ENCODE assay signal across 23 cellular contexts in the genomic region with DNA sequence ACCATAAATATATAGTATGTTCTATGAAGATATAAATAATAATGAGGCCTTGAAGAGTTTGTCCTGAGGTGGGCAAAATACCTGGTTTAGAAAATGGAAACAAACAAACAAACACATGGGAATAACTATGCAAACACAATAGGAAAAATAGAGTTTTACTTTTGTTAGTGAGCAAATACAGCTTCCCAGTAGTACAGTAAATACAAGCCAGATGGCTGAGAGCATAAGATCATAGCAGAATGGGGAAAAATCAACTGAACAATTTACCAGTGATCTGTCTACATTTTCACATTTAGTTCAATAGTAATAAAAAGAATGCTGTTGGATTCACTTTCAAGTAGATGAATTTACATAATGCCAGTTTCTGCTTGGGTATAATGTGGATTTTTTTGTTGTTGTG. TPM values are rescaled to one million over a fixed set of nuclear protein-coding genes. Genes with fewer than 3 reads are reported as not detected.
DNase-seq lines count a peak whose midpoint lies in the region; ATAC-seq lines count a peak whose summit lies in the region.
"Had no signal": no experiment of that assay in that cellular context is flagged by ENCODE, and none has a peak within 500 bp of the region (broad histone marks: within the 10 kb centered on the region; RNA-seq: fewer than 3 reads in every experiment).

No MANE protein-coding gene starts in this region.

- no peaks in the 10 kb centered on the region for H3K36me3 ChIP-seq in CD4-positive, alpha-beta memory T cell (ENCODE audit: insufficient read depth, low read length)
- H3K36me3 ChIP-seq: colonic mucosa had no signal

- H3K9me3 Mint-ChIP-seq in activated CD4-positive, alpha-beta memory T cell treated with anti-CD3 and anti-CD28 coated beads for 36 hours, result peaks cover 29% of the 10 kb centered on the region
- peaks cover 17% of the 10 kb centered on the region for H3K9me3 Mint-ChIP-seq in activated CD4-positive, alpha-beta memory T cell treated with anti-CD3 and anti-CD28 coated beads, Interleukin-2, amount 10 ng/mL, durations not matched to agents 7 days and 5 days
- H3K9me3 Mint-ChIP-seq in CD4-positive, alpha-beta memory T cell, result peaks cover 0 to 12% (median 7%) of the 10 kb centered on the region in 8 donors
- peaks cover 24% of the 10 kb centered on the region for H3K9me3 Mint-ChIP-seq in activated naive CD8-positive, alpha-beta T cell treated with anti-CD3 and anti-CD28 coated beads for 36 hours
- peaks cover 7% of the 10 kb centered on the region for H3K9me3 Mint-ChIP-seq in natural killer cell treated with Interleukin-12 subunit alpha and Interleukin-12 subunit beta and Interleukin-15 and Interleukin-18, amount 100 ng/mL, for 72 hours

- intact Hi-C loops in activated CD4-positive, alpha-beta memory T cell treated with anti-CD3 and anti-CD28 coated beads for 36 hours (cut with micrococcal nuclease), result loop anchor here (2.0 kb wide), 1 partner anchor 14 kb away; no protein-coding TSS in a partner anchor
- intact Hi-C loops in CD4-positive, alpha-beta memory T cell (cut with micrococcal nuclease), result no loop called here

- H3K27ac Mint-ChIP-seq in activated CD4-positive, alpha-beta memory T cell treated with anti-CD3 and anti-CD28 coated beads for 36 hours, result peak overlapping the region; percentile 21
- no peak overlapping the region for H3K27ac Mint-ChIP-seq in activated CD4-positive, alpha-beta memory T cell treated with anti-CD3 and anti-CD28 coated beads, Interleukin-2, amount 10 ng/mL, durations not matched to agents 7 days and 5 days
- peak overlapping the region in 6 of 7 donors; percentile 2 to 86 (median 70) for H3K27ac Mint-ChIP-seq in CD4-positive, alpha-beta memory T cell
- peak overlapping the region; percentile 72 for H3K27ac Mint-ChIP-seq in activated naive CD8-positive, alpha-beta T cell treated with anti-CD3 and anti-CD28 coated beads for 36 hours
- H3K27ac Mint-ChIP-seq in natural killer cell treated with Interleukin-12 subunit alpha and Interleukin-12 subunit beta and Interleukin-15 and Interleukin-18, amount 100 ng/mL, for 72 hours, result peak overlapping the region; percentile 31 to 35
- H3K27ac Mint-ChIP-seq: activated T-helper 2 cell treated with anti-CD3 and anti-CD28 coated beads, Interferon-gamma antibody, Interleukin-2, Interleukin-4, amounts not matched to agents 10 μg/mL and 5 μg/mL and 100 μg/mL, durations not matched to agents 14 hours and 24 hours and 36 hours; HFFc6 had no signal

- no peaks in the 10 kb centered on the region for H3K27me3 Mint-ChIP-seq in activated CD4-positive, alpha-beta memory T cell treated with anti-CD3 and anti-CD28 coated beads for 36 hours
- H3K27me3 Mint-ChIP-seq in activated CD4-positive, alpha-beta memory T cell treated with anti-CD3 and anti-CD28 coated beads, Interleukin-2, amount 10 ng/mL, durations not matched to agents 7 days and 5 days, result no peaks in the 10 kb centered on the region
- no peaks in the 10 kb centered on the region for H3K27me3 Mint-ChIP-seq in CD4-positive, alpha-beta memory T cell
- H3K27me3 Mint-ChIP-seq in activated naive CD8-positive, alpha-beta T cell treated with anti-CD3 and anti-CD28 coated beads for 36 hours, result no peaks in the 10 kb centered on the region
- H3K27me3 Mint-ChIP-seq in natural killer cell treated with Interleukin-12 subunit alpha and Interleukin-12 subunit beta and Interleukin-15 and Interleukin-18, amount 100 ng/mL, for 72 hours, result no peaks in the 10 kb centered on the region
- H3K27me3 Mint-ChIP-seq: effector memory CD8-positive, alpha-beta T cell; IgD-negative memory B cell had no signal

- no peak overlapping the region for H3K27ac ChIP-seq in CD4-positive, alpha-beta memory T cell (ENCODE audit: low read depth, low read length)
- H3K27ac ChIP-seq: C4-2B, colonic mucosa, GM23248 had no signal

- no peak overlapping the region for H3K4me3 Mint-ChIP-seq in activated CD4-positive, alpha-beta memory T cell treated with anti-CD3 and anti-CD28 coated beads for 36 hours
- no peak overlapping the region for H3K4me3 Mint-ChIP-seq in activated CD4-positive, alpha-beta memory T cell treated with anti-CD3 and anti-CD28 coated beads, Interleukin-2, amount 10 ng/mL, durations not matched to agents 7 days and 5 days
- peak overlapping the region in 2 of 8 donors; percentile 41 to 62 for H3K4me3 Mint-ChIP-seq in CD4-positive, alpha-beta memory T cell
- H3K4me3 Mint-ChIP-seq in activated naive CD8-positive, alpha-beta T cell treated with anti-CD3 and anti-CD28 coated beads for 36 hours, result no peak overlapping the region
- H3K4me3 Mint-ChIP-seq in natural killer cell treated with Interleukin-12 subunit alpha and Interleukin-12 subunit beta and Interleukin-15 and Interleukin-18, amount 100 ng/mL, for 72 hours, result no peak overlapping the region
- H3K4me3 Mint-ChIP-seq: effector memory CD8-positive, alpha-beta T cell; HFFc6; IgD-negative memory B cell had no signal

- H3K4me3 ChIP-seq in CD4-positive, alpha-beta memory T cell (ENCODE audit: low read length in 2 of 2), result no peak overlapping the region
- H3K4me3 ChIP-seq: colonic mucosa, GM23248 had no signal

- peaks cover 0 to 3% of the 10 kb centered on the region in 2 donors for H3K9me3 ChIP-seq in CD4-positive, alpha-beta memory T cell (ENCODE audit: control insufficient read depth in 1 of 2, low read length in 2 of 2)
- H3K9me3 ChIP-seq: colonic mucosa had no signal

- no peak for DNase-seq in activated CD4-positive, alpha-beta memory T cell treated with anti-CD3 and anti-CD28 coated beads for 36 hours
- no peak for DNase-seq in activated CD4-positive, alpha-beta memory T cell treated with anti-CD3 and anti-CD28 coated beads, Interleukin-2, amount 10 ng/mL, durations not matched to agents 7 days and 5 days
- no peak for DNase-seq in CD4-positive, alpha-beta memory T cell
- no peak for DNase-seq in activated naive CD8-positive, alpha-beta T cell treated with anti-CD3 and anti-CD28 coated beads for 36 hours
- DNase-seq in natural killer cell treated with Interleukin-12 subunit alpha and Interleukin-12 subunit beta and Interleukin-15 and Interleukin-18, amount 100 ng/mL, for 72 hours (ENCODE audit: low spot score), result no peak
- no peak for DNase-seq in T-helper 1 cell
- no peak for DNase-seq in OCI-M1 (lab: John Stamatoyannopoulos, UW)
- no peak for DNase-seq in activated effector memory CD4-positive, alpha-beta T cell treated with Interleukin-2 at 50 U/mL for 16 hours
- DNase-seq: activated CD4-positive, CD25-positive, alpha-beta regulatory T cell treated with anti-CD3 and anti-CD28 coated beads, Interleukin-2, amount 50 U/mL, for 72 hours; amniotic stem cell; colonic mucosa; effector memory CD8-positive, alpha-beta T cell; GDM1; GM23248; HFFc6; mesenchymal stem cell; NCI-H1092 treated with DMSO at 0.1 percent for 48 hours; NCI-H187 treated with DMSO at 0.1 percent for 48 hours; PC-3 had no signal

- peaks cover 71% of the 10 kb centered on the region for H3K4me1 ChIP-seq in CD4-positive, alpha-beta memory T cell (ENCODE audit: insufficient read depth, low read length)

- CTCF ChIA-PET in activated CD4-positive, alpha-beta memory T cell treated with anti-CD3 and anti-CD28 coated beads for 36 hours (lab: Charles Lee), result interaction anchor here (0.9 to 1.6 kb wide), 4 partner anchors 8 to 75 kb away, joined by 3 to 4 read pairs (median 3); no protein-coding TSS in a partner anchor
- CTCF ChIA-PET in activated CD4-positive, alpha-beta memory T cell treated with anti-CD3 and anti-CD28 coated beads, Interleukin-2, amount 10 ng/mL, durations not matched to agents 7 days and 5 days (lab: Charles Lee), result interaction anchor here (1.6 kb wide), 1 partner anchor 15 kb away, joined by 4 read pairs; no protein-coding TSS in a partner anchor
- CTCF ChIA-PET in CD4-positive, alpha-beta memory T cell (lab: Charles Lee; ENCODE audit: partially characterized antibody), result interaction anchor here (0.7 kb wide), 1 partner anchor 9 kb away, joined by 3 read pairs; no protein-coding TSS in a partner anchor

- H3K36me3 Mint-ChIP-seq in activated CD4-positive, alpha-beta memory T cell treated with anti-CD3 and anti-CD28 coated beads for 36 hours, result peaks cover 30% of the 10 kb centered on the region
- H3K36me3 Mint-ChIP-seq in activated CD4-positive, alpha-beta memory T cell treated with anti-CD3 and anti-CD28 coated beads, Interleukin-2, amount 10 ng/mL, durations not matched to agents 7 days and 5 days (ENCODE audit: low read depth), result peaks cover 35% of the 10 kb centered on the region
- peaks cover 26% of the 10 kb centered on the region in 2 donors for H3K36me3 Mint-ChIP-seq in CD4-positive, alpha-beta memory T cell
- peaks cover 36% of the 10 kb centered on the region for H3K36me3 Mint-ChIP-seq in activated naive CD8-positive, alpha-beta T cell treated with anti-CD3 and anti-CD28 coated beads for 36 hours
- H3K36me3 Mint-ChIP-seq in natural killer cell treated with Interleukin-12 subunit alpha and Interleukin-12 subunit beta and Interleukin-15 and Interleukin-18, amount 100 ng/mL, for 72 hours, result peaks cover 15% of the 10 kb centered on the region

- no peak for ATAC-seq in natural killer cell treated with Interleukin-12 subunit alpha and Interleukin-12 subunit beta and Interleukin-15 and Interleukin-18, amount 100 ng/mL, for 72 hours
- ATAC-seq: effector memory CD8-positive, alpha-beta T cell; PC-3; Right ventricle myocardium inferior had no signal

- POLR2A ChIA-PET in activated CD4-positive, alpha-beta memory T cell treated with anti-CD3 and anti-CD28 coated beads for 36 hours (lab: Charles Lee), result interaction anchor here (0.8 kb wide), 2 partner anchors 8 to 169 kb away, joined by 3 read pairs; no protein-coding TSS in a partner anchor
- POLR2A ChIA-PET in activated CD4-positive, alpha-beta memory T cell treated with anti-CD3 and anti-CD28 coated beads, Interleukin-2, amount 10 ng/mL, durations not matched to agents 7 days and 5 days (lab: Charles Lee), result interaction anchor here (0.8 to 1.9 kb wide), 5 partner anchors 15 to 44 kb away, joined by 3 to 5 read pairs (median 3); no protein-coding TSS in a partner anchor
- POLR2A ChIA-PET in CD4-positive, alpha-beta memory T cell (lab: Charles Lee; ENCODE audit: partially characterized antibody), result interaction anchor here (0.8 to 1.5 kb wide), 3 partner anchors 20 to 39 kb away, joined by 3 to 5 read pairs (median 3); no protein-coding TSS in a partner anchor

- H3K27me3 ChIP-seq in CD4-positive, alpha-beta memory T cell (ENCODE audit: insufficient read depth, low read length), result no peaks in the 10 kb centered on the region
- H3K27me3 ChIP-seq: colonic mucosa had no signal

- H3K4me1 Mint-ChIP-seq in activated CD4-positive, alpha-beta memory T cell treated with anti-CD3 and anti-CD28 coated beads for 36 hours (ENCODE audit: low read depth), result peaks cover 84% of the 10 kb centered on the region
- H3K4me1 Mint-ChIP-seq in activated CD4-positive, alpha-beta memory T cell treated with anti-CD3 and anti-CD28 coated beads, Interleukin-2, amount 10 ng/mL, durations not matched to agents 7 days and 5 days, result peaks cover 58% of the 10 kb centered on the region
- H3K4me1 Mint-ChIP-seq in CD4-positive, alpha-beta memory T cell, result peaks cover 54 to 88% (median 72%) of the 10 kb centered on the region in 4 donors
- peaks cover 57% of the 10 kb centered on the region for H3K4me1 Mint-ChIP-seq in activated naive CD8-positive, alpha-beta T cell treated with anti-CD3 and anti-CD28 coated beads for 36 hours
- H3K4me1 Mint-ChIP-seq in natural killer cell treated with Interleukin-12 subunit alpha and Interleukin-12 subunit beta and Interleukin-15 and Interleukin-18, amount 100 ng/mL, for 72 hours (ENCODE audit: low read depth in 2 of 2), result peaks cover 34 to 41% of the 10 kb centered on the region in 2 donors

RNA-seq across cellular contexts. Expression of a gene that starts 45.1 kb away (rescaled TPM):
- total RNA-seq in activated CD4-positive, alpha-beta memory T cell treated with anti-CD3 and anti-CD28 coated beads for 36 hours, result 10 to 100 TPM; 92.3 to 93.3 TPM
- 100 to 1,000 TPM; 400 to 401 TPM for total RNA-seq in activated CD4-positive, alpha-beta memory T cell treated with anti-CD3 and anti-CD28 coated beads, Interleukin-2, amount 10 ng/mL, durations not matched to agents 7 days and 5 days
- total RNA-seq in CD4-positive, alpha-beta memory T cell, result 100 to 1,000 TPM; 365 to 374 TPM
- 100 to 1,000 TPM; 525 to 613 TPM for polyA plus RNA-seq in CD4-positive, alpha-beta memory T cell
- total RNA-seq in activated naive CD8-positive, alpha-beta T cell treated with anti-CD3 and anti-CD28 coated beads for 36 hours, result 10 to 100 TPM; 44.0 to 52.5 TPM
- 10 to 100 TPM; 44.0 to 81.5 TPM for total RNA-seq in natural killer cell treated with Interleukin-12 subunit alpha and Interleukin-12 subunit beta and Interleukin-15 and Interleukin-18, amount 100 ng/mL, for 72 hours
